ENCODE assay signal across 1 cellular context in genomic region chr6:116571683-116572000, GRCh38.
A peak's percentile ranks its signal among the peaks of the same experiment; 100 is the strongest.
TF ChIP-seq lines count a peak whose summit lies in the region.

No MANE protein-coding gene starts in this region.

TF ChIP-seq in K562, 482 proteins besides CTCF, POLR2A, EP300 and RAD21:
- TF ChIP-seq RREB1 (CRISPR knock-in tag; IDR thresholded peaks at IDR 0.05) (0 out of 2 replicates have a peak, but pooled peaks have one; percentile 33), SMAD4 (CRISPR knock-in tag; conservative IDR thresholded peaks at IDR 0.05) (0 out of 2 replicates have a peak, but pooled peaks have one; percentile 4), FOXK2 (conservative IDR thresholded peaks at IDR 0.05 in 1 of 2, IDR thresholded peaks at IDR 0.05 in 1 of 2; ENCODE audit: low read depth in 2 of 2) (no peak), SAP30 (IDR thresholded peaks at IDR 0.05; ENCODE audit: borderline replicate concordance, insufficient read depth, low read depth, low read length, poor library complexity, severe bottlenecking) (peak; percentile 11), ZBTB40 (IDR thresholded peaks at IDR 0.05) (peak; percentile 7; the same call in 1 of the 2 replicates), ZBTB40 (CRISPR knock-in tag; IDR thresholded peaks at IDR 0.05) (no peak), MTF1 (CRISPR knock-in tag; IDR thresholded peaks at IDR 0.05; ENCODE audit: borderline replicate concordance) (no peak), NKRF (IDR thresholded peaks at IDR 0.05; ENCODE audit: borderline replicate concordance) (peak; percentile 8; the same call in 1 of the 2 replicates), SFPQ (IDR thresholded peaks at IDR 0.05; ENCODE audit: low read depth, low read length) (no peak), NCOA1 (IDR thresholded peaks at IDR 0.05; ENCODE audit: low read depth) (no peak), FOXA3 (CRISPR knock-in tag; conservative IDR thresholded peaks at IDR 0.05 in 1 of 2, IDR thresholded peaks at IDR 0.05 in 1 of 2) (no peak), ZNF778 (CRISPR knock-in tag; IDR thresholded peaks at IDR 0.05) (no peak), FOXJ2 (tag; IDR thresholded peaks at IDR 0.05) (no peak), ZBTB9 (CRISPR knock-in tag; IDR thresholded peaks at IDR 0.05) (no peak), HMGN3 (IDR thresholded peaks at IDR 0.05; ENCODE audit: borderline replicate concordance, extremely low read depth, insufficient read length, low read depth, low read length) (peak; percentile 3), ZBTB7A (IDR thresholded peaks at IDR 0.05; ENCODE audit: borderline replicate concordance, control insufficient read depth, low read depth, low read length) (0 out of 2 replicates have a peak, but pooled peaks have one; percentile 13), MITF (IDR thresholded peaks at IDR 0.05) (no peak), SRSF9 (IDR thresholded peaks at IDR 0.05; ENCODE audit: borderline replicate concordance, low read depth, low read length) (no peak), ZEB2 (IDR thresholded peaks at IDR 0.05) (peak; percentile 18; the same call in 1 of the 2 replicates), MCM3 (IDR thresholded peaks at IDR 0.05) (no peak), ZNF384 (IDR thresholded peaks at IDR 0.05; ENCODE audit: low read depth, low read length) (no peak), EWSR1 (IDR thresholded peaks at IDR 0.05; ENCODE audit: borderline replicate concordance, low read depth, partially characterized antibody) (no peak), RBFOX2 (IDR thresholded peaks at IDR 0.05; ENCODE audit: low read depth, low read length) (peak; percentile 41; the same call in 1 of the 2 replicates), THAP12 (CRISPR knock-in tag; IDR thresholded peaks at IDR 0.05) (no peak), MYC (IDR thresholded peaks at IDR 0.05; ENCODE audit: low read depth, low read length) (no peak), MYC (CRISPR knock-in tag; IDR thresholded peaks at IDR 0.05; ENCODE audit: borderline replicate concordance, low read depth) (peak; percentile 51; the same call in 1 of the 2 replicates), LEF1 (IDR thresholded peaks at IDR 0.05) (no peak), EHMT2 (IDR thresholded peaks at IDR 0.05) (no peak), ELF1 (tag; IDR thresholded peaks at IDR 0.05) (no peak), MAX (CRISPR knock-in tag; IDR thresholded peaks at IDR 0.05) (no peak), ZSCAN29 (IDR thresholded peaks at IDR 0.05) (no peak)
